Comparison of ENCODE assay signal across 11 cellular contexts in genomic region chr6:152750694-152751093, GRCh38. TPM values are rescaled to one million over a fixed set of nuclear protein-coding genes. Genes with fewer than 3 reads are reported as not detected.
A peak's percentile ranks its signal among the peaks of the same experiment; 100 is the strongest.
DNase-seq lines count a peak whose midpoint lies in the region; ATAC-seq and TF ChIP-seq lines count a peak whose summit lies in the region.
"Had no signal": no experiment of that assay in that cellular context is flagged by ENCODE, and none has a peak within 500 bp of the region (broad histone marks: within the 10 kb centered on the region; RNA-seq: fewer than 3 reads in every experiment).

VIP (plus strand) TSS chr6:152750797; CDS start chr6:152752178, 1,381 bp downstream.

- no peak within 1 kb of the TSS for H3K9ac ChIP-seq in parathyroid adenoma

- no peaks in the 10 kb centered on the region for H3K9me3 Mint-ChIP-seq in osteocyte (ENCODE audit: unreplicated experiment)

- H3K4me3 Mint-ChIP-seq in osteocyte (ENCODE audit: unreplicated experiment) = no peak within 1 kb of the TSS

- no peak within 1 kb of the TSS for H3K27ac Mint-ChIP-seq in osteocyte (ENCODE audit: unreplicated experiment)

- H3K36me3 ChIP-seq in HAP-1 (replicated peaks) (no peaks in the 10 kb centered on the region), parathyroid adenoma (ENCODE audit: control insufficient read depth, insufficient read depth, low read length) (no peaks in the 10 kb centered on the region)

- no peak for ATAC-seq in left cardiac atrium
- no peak for ATAC-seq in HG03097 (IDR thresholded peaks at IDR 0.05; ENCODE audit: low FRiP score, unreplicated experiment)

- no peak within 1 kb of the TSS for H3K4me2 ChIP-seq in parathyroid adenoma (ENCODE audit: low read length)

- no peaks in the 10 kb centered on the region for H3K79me2 ChIP-seq in parathyroid adenoma

- in situ Hi-C loops in HAP-1 (cut with MboI; ENCODE audit: low sequenced_read_pairs) = no loop called here

- H3K9me3 ChIP-seq in HAP-1 (no peaks in the 10 kb centered on the region), parathyroid adenoma (ENCODE audit: control insufficient read depth, low read length) (no peaks in the 10 kb centered on the region)

- no peak within 1 kb of the TSS for H3K27ac ChIP-seq in parathyroid adenoma

- peak within 1 kb of the TSS; percentile 20 for H2AFZ ChIP-seq in parathyroid adenoma

- H3K4me3 ChIP-seq in HAP-1 (no peak within 1 kb of the TSS), parathyroid adenoma (ENCODE audit: low read depth, low read length) (no peak within 1 kb of the TSS)

- no peaks in the 10 kb centered on the region for H3K27me3 ChIP-seq in HAP-1 (ENCODE audit: low read depth)
- H3K27me3 ChIP-seq in parathyroid adenoma (ENCODE audit: control insufficient read depth, insufficient read depth, low read length) = no peaks in the 10 kb centered on the region

- H3K4me1 ChIP-seq in HAP-1 (0 out of 2 replicates have a peak, but pooled peaks cover 3% of the 10 kb centered on the region), parathyroid adenoma (no peaks in the 10 kb centered on the region)

- intact Hi-C loops in left cardiac atrium (cut with DNase I) = no loop called here

- H3K36me3 Mint-ChIP-seq in osteocyte (ENCODE audit: unreplicated experiment) = no peaks in the 10 kb centered on the region

- H3K27me3 Mint-ChIP-seq in osteocyte (ENCODE audit: unreplicated experiment) = peaks cover 2% of the 10 kb centered on the region

- no peaks in the 10 kb centered on the region for H3K4me1 Mint-ChIP-seq in osteocyte (ENCODE audit: unreplicated experiment)

- DNase-seq in HAP-1 (ENCODE audit: low spot score in 2 of 2) = peak; percentile 27 to 41
- DNase-seq in OCI-M1 (lab: John Stamatoyannopoulos, UW) = peak; percentile 41
- peak; percentile 62 for DNase-seq in ecto neural progenitor cell (ENCODE audit: low spot score)
- no peak for DNase-seq in left cardiac atrium
- DNase-seq in D341Med (ENCODE audit: low spot score) = no peak
- no peak for DNase-seq in osteocyte (ENCODE audit: extremely low spot score, unreplicated experiment)
- DNase-seq: activated naive CD4-positive, alpha-beta T cell; stimulated activated naive CD4-positive, alpha-beta T cell had no signal

- TF ChIP-seq CTCF in parathyroid adenoma (IDR thresholded peaks at IDR 0.05) = no peak
- no peak for TF ChIP-seq CTCF in osteocyte (IDR thresholded peaks at IDR 0.05)

RNA-seq across cellular contexts. Expression of gene VIP, which starts in this region (rescaled TPM):
- total RNA-seq in left cardiac atrium = under 1 TPM in 1 of 2 donors, not detected in 1; 0.59 TPM
- not detected in 2 replicates for total RNA-seq in osteocyte
- total RNA-seq: T-helper 1 cell treated with Interleukin-12 subunit alpha and Interleukin-12 subunit beta and Interleukin-4 antibody, amounts not matched to agents 30 ng/mL and 1 ng/mL, for 36 hours had no signal

Comparison
In these comparisons a context has a peak if more than half of its experiments do, and no peak if none do; other contexts are left out.
1. DNase-seq: peak in HAP-1 (2 of 2), OCI-M1 (single experiment) and ecto neural progenitor cell (single experiment); none in left cardiac atrium (single experiment), D341Med (single experiment) and osteocyte (single experiment).